Comparison of ENCODE assay signal across 8 cellular contexts in the genomic region with DNA sequence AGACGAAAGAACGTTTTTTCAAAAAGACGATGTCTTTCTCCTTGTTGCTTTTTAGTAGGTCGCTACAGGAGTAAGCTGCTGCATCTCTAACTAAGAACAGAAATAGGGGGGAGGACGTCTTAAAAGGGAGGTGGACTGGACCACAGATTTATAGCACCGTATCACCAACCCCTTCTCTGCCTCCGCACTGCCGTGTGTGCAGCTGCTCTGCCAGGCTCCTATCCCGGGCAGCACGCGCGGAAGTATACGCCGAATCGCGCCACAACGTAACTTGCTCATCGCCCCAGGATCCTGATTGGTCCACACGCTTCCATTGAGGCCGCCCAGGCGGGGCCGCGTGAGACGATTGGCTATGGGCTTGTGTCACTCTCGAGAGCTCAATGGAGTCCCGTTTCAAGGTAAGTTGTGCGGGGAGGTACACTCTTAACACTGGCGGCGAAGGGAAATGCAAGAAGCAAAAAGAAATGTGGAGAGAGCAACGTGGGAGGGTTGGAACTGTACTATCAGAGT. TPM values are rescaled to one million over a fixed set of nuclear protein-coding genes. Genes with fewer than 3 reads are reported as not detected.
DNase-seq lines count a peak whose midpoint lies in the region; ATAC-seq and TF ChIP-seq lines count a peak whose summit lies in the region.

TSS of gene ELAVL2 (minus strand) at position 121 of the 510 bp plus-strand sequence. CDS start 64,006 bp downstream, outside the sequence.

- H3K27me3 ChIP-seq in WERI-Rb-1 (ENCODE audit: insufficient read depth, low read depth, severe bottlenecking): peaks cover 27% of the 10 kb centered on the region
- peaks cover 10% of the 10 kb centered on the region for H3K27me3 ChIP-seq in effector memory CD4-positive, alpha-beta T cell (replicated peaks; ENCODE audit: control insufficient read depth, insufficient read depth, low read length, poor library complexity, severe bottlenecking)

- no peak for TF ChIP-seq CTCF in WERI-Rb-1 (IDR thresholded peaks at IDR 0.05; ENCODE audit: low read depth, low read length)

- DNase-seq in AG20443 (ENCODE audit: low spot score) (peak; percentile 90), HK-2 (ENCODE audit: unreplicated experiment) (peak; percentile 97), WERI-Rb-1 (peak; percentile 99), left colon (peak; percentile 95), NCI-H526 treated with DMSO at 0.1 percent for 48 hours (lab: John Stamatoyannopoulos, UW) (no peak)
- DNase-seq in effector memory CD4-positive, alpha-beta T cell: peak; percentile 2 to 11 (median 9)
- peak; percentile 50 for DNase-seq in stimulated activated CD4-positive, alpha-beta T cell treated with anti-CD3 and anti-CD28 coated beads, Interleukin-15, amount 100 ng/mL, for 24 hours

- ATAC-seq in left colon (peak; percentile 99), HG03159 (IDR thresholded peaks at IDR 0.05; ENCODE audit: unreplicated experiment) (no peak)

- intact Hi-C loops in left colon (cut with DNase I, micrococcal nuclease): no loop called here

- H3K9me3 ChIP-seq in WERI-Rb-1 (ENCODE audit: severe bottlenecking): no peaks in the 10 kb centered on the region
- no peaks in the 10 kb centered on the region for H3K9me3 ChIP-seq in effector memory CD4-positive, alpha-beta T cell (ENCODE audit: control insufficient read depth, low read length)

- no peaks in the 10 kb centered on the region for H3K36me3 ChIP-seq in WERI-Rb-1
- no peaks in the 10 kb centered on the region for H3K36me3 ChIP-seq in effector memory CD4-positive, alpha-beta T cell (ENCODE audit: control insufficient read depth, insufficient read depth, low read length)

- peak within 1 kb of the TSS; percentile 45 for H3K27ac ChIP-seq in WERI-Rb-1
- H3K27ac ChIP-seq in effector memory CD4-positive, alpha-beta T cell (ENCODE audit: insufficient read depth, low read length, poor library complexity, severe bottlenecking): no peak within 1 kb of the TSS

- peak within 1 kb of the TSS; percentile 74 for H3K4me3 ChIP-seq in WERI-Rb-1 (ENCODE audit: low read depth, low read length)
- H3K4me3 ChIP-seq in effector memory CD4-positive, alpha-beta T cell (ENCODE audit: insufficient read depth, low read depth, low read length, poor library complexity, severe bottlenecking): peak within 1 kb of the TSS; percentile 38

- H3K4me1 ChIP-seq in effector memory CD4-positive, alpha-beta T cell (ENCODE audit: control insufficient read depth, insufficient read depth, low read length, poor library complexity, severe bottlenecking): no peaks in the 10 kb centered on the region

RNA-seq across cellular contexts. Expression of gene ELAVL2, which starts in this region (rescaled TPM):
- total RNA-seq in left colon: 1 to 10 TPM in 1 of 2 donors, under 1 TPM in 1; 0.47 to 1.3 TPM
